Comparison of ENCODE assay signal across 15 cellular contexts in the genomic region with DNA sequence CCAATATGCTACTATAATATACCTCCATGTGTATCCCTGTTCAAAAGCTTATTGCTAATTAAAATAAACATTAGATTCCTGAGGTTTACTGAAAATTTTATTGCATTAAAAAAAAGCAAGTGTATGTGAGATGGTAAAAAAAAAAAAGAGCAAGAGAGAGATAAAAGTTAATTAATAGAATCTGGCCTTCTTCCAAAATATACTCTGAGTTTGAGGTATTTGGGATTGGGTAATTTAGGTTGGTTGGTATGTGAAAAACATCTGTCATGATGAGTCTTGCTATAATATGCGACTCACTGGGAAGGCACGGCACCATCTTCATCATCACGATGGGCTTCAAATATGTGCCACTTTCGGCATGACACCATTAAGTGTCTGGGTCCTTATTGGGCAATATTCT.
A peak's percentile ranks its signal among the peaks of the same experiment; 100 is the strongest.
DNase-seq lines count a peak whose midpoint lies in the region; ATAC-seq and TF ChIP-seq lines count a peak whose summit lies in the region.
"Had no signal": no experiment of that assay in that cellular context is flagged by ENCODE, and none has a peak within 500 bp of the region (broad histone marks: within the 10 kb centered on the region; RNA-seq: fewer than 3 reads in every experiment).

No MANE protein-coding gene starts in this region.

- no peaks in the 10 kb centered on the region for H3K9me3 ChIP-seq in mesenchymal stem cell (ENCODE audit: control insufficient read depth, low read length)
- no peaks in the 10 kb centered on the region for H3K9me3 ChIP-seq in upper lobe of right lung
- H3K9me3 ChIP-seq: Caco-2, thoracic aorta had no signal

- H2AFZ ChIP-seq in mesenchymal stem cell (ENCODE audit: low read depth, low read length): no peak overlapping the region

- H3K27me3 Mint-ChIP-seq in endothelial cell (ENCODE audit: unreplicated experiment): no peaks in the 10 kb centered on the region
- H3K27me3 Mint-ChIP-seq: T-helper 17 cell had no signal

- H3K4me3 ChIP-seq in cardiac fibroblast (replicated peaks in 1 of 2; ENCODE audit: low read depth in 2 of 2, low read length in 2 of 2) (no peak overlapping the region), mesenchymal stem cell (ENCODE audit: insufficient read depth in 1 of 2, low read depth in 1 of 2, low read length in 2 of 2) (no peak overlapping the region), upper lobe of right lung (no peak overlapping the region)
- H3K4me3 ChIP-seq: thoracic aorta had no signal

- H3K9ac ChIP-seq in mesenchymal stem cell (ENCODE audit: low read length): no peak overlapping the region

- 30% methylated on average over 4 of the region's 4 CpGs for WGBS in mesenchymal stem cell

- H4K8ac ChIP-seq in mesenchymal stem cell (ENCODE audit: low read length): no peak overlapping the region

- ATAC-seq in HG03095 (IDR thresholded peaks at IDR 0.05; ENCODE audit: unreplicated experiment) (no peak), upper lobe of right lung (no peak)
- ATAC-seq: T-helper 17 cell had no signal

- no peak overlapping the region for H2BK12ac ChIP-seq in mesenchymal stem cell (ENCODE audit: low read length in 2 of 2)

- no peak overlapping the region for H2BK15ac ChIP-seq in mesenchymal stem cell (ENCODE audit: low read depth, poor library complexity, severe bottlenecking)

- H3K27me3 ChIP-seq in mesenchymal stem cell (ENCODE audit: control insufficient read depth in 1 of 2, insufficient read depth in 1 of 2, low read length in 2 of 2): no peaks in the 10 kb centered on the region
- H3K27me3 ChIP-seq in upper lobe of right lung: no peaks in the 10 kb centered on the region

- H3K4me1 ChIP-seq in mesenchymal stem cell (ENCODE audit: control insufficient read depth, insufficient read depth, low read depth, low read length) (peaks cover 7% of the 10 kb centered on the region), upper lobe of right lung (no peaks in the 10 kb centered on the region)
- H3K4me1 ChIP-seq: Caco-2 had no signal

- H2AK5ac ChIP-seq in mesenchymal stem cell (ENCODE audit: low read length, severe bottlenecking): no peak overlapping the region

- no peaks in the 10 kb centered on the region for H3K79me1 ChIP-seq in mesenchymal stem cell (replicated peaks; ENCODE audit: low read length, poor library complexity, severe bottlenecking)

- H3K9me3 Mint-ChIP-seq in endothelial cell (ENCODE audit: unreplicated experiment): no peaks in the 10 kb centered on the region

- no peak overlapping the region for H4K91ac ChIP-seq in mesenchymal stem cell (ENCODE audit: low read length)

- intact Hi-C loops in upper lobe of right lung (cut with DNase I): no loop called here

- no peak overlapping the region for H3K4me3 Mint-ChIP-seq in endothelial cell (ENCODE audit: unreplicated experiment)
- H3K4me3 Mint-ChIP-seq: T-helper 17 cell had no signal

- no peak overlapping the region for H2BK120ac ChIP-seq in mesenchymal stem cell (ENCODE audit: low read depth, low read length)

- no peak overlapping the region for H3K27ac Mint-ChIP-seq in endothelial cell (ENCODE audit: unreplicated experiment)
- H3K27ac Mint-ChIP-seq: activated T-helper 2 cell treated with anti-CD3 and anti-CD28 coated beads, Interferon-gamma antibody, Interleukin-2, Interleukin-4, amounts not matched to agents 10 μg/mL and 5 μg/mL and 100 μg/mL, durations not matched to agents 14 hours and 24 hours and 36 hours; T-helper 17 cell had no signal

- H3K36me3 ChIP-seq in mesenchymal stem cell (ENCODE audit: control insufficient read depth in 1 of 2, insufficient read depth in 2 of 2, low read depth in 1 of 2, low read length in 2 of 2) (no peaks in the 10 kb centered on the region), upper lobe of right lung (no peaks in the 10 kb centered on the region)
- H3K36me3 ChIP-seq: thoracic aorta had no signal

- H3K23ac ChIP-seq in mesenchymal stem cell (ENCODE audit: low read length in 2 of 2): no peak overlapping the region

- H3K4me1 Mint-ChIP-seq in endothelial cell (ENCODE audit: unreplicated experiment): no peaks in the 10 kb centered on the region
- H3K4me1 Mint-ChIP-seq: T-helper 17 cell had no signal

- no peak overlapping the region for H3K4me2 ChIP-seq in mesenchymal stem cell (ENCODE audit: low read length, poor library complexity, severe bottlenecking)

- no peak overlapping the region for H3K18ac ChIP-seq in mesenchymal stem cell (ENCODE audit: low read depth in 1 of 2, low read length in 2 of 2)

- DNase-seq in GM04503 (ENCODE audit: low read depth) (peak; percentile 79), NCI-H1105 (lab: John Stamatoyannopoulos, UW) (peak; percentile 21), cardiac fibroblast (ENCODE audit: low read depth in 2 of 2) (peak; percentile 52 to 79), mesenchymal stem cell (peak; percentile 54), endothelial cell (ENCODE audit: low spot score) (no peak), upper lobe of right lung (no peak)
- DNase-seq in activated T-cell treated with anti-CD3 and anti-CD28 coated beads, Interleukin-2, amount 50 U/mL, for 48 hours: no peak
- DNase-seq: activated CD4-positive, alpha-beta T cell treated with anti-CD3 and anti-CD28 coated beads for 48 hours; Caco-2; midbrain; MM.1S; T-helper 17 cell had no signal

- H2BK5ac ChIP-seq in mesenchymal stem cell (ENCODE audit: low read depth, low read length, poor library complexity, severe bottlenecking): no peak overlapping the region

- H3K14ac ChIP-seq in mesenchymal stem cell (ENCODE audit: low read length in 2 of 2): no peak overlapping the region

- H3K4ac ChIP-seq in mesenchymal stem cell (ENCODE audit: low read depth in 1 of 2, low read length in 2 of 2): no peak overlapping the region

- TF ChIP-seq CTCF in cardiac fibroblast (IDR thresholded peaks at IDR 0.05; ENCODE audit: low read depth, low read length) (no peak), endothelial cell (IDR thresholded peaks at IDR 0.05; ENCODE audit: unreplicated experiment) (no peak), upper lobe of right lung (IDR thresholded peaks at IDR 0.05) (no peak)

- no peaks in the 10 kb centered on the region for H3K36me3 Mint-ChIP-seq in endothelial cell (ENCODE audit: low read depth, unreplicated experiment)

- H3K27ac ChIP-seq in mesenchymal stem cell (ENCODE audit: low read length, poor library complexity, severe bottlenecking): peak overlapping the region; percentile 38
- H3K27ac ChIP-seq in upper lobe of right lung: no peak overlapping the region
- H3K27ac ChIP-seq: thoracic aorta had no signal

Comparison
In these comparisons a context has a peak if more than half of its experiments do, and no peak if none do; other contexts are left out.
1. DNase-seq: peak in GM04503 (single experiment), NCI-H1105 (single experiment), cardiac fibroblast (2 of 2) and mesenchymal stem cell (single experiment); none in endothelial cell (single experiment), upper lobe of right lung (single experiment) and activated T-cell treated with anti-CD3 and anti-CD28 coated beads, Interleukin-2, amount 50 U/mL, for 48 hours (0 of 2).